ENCODE assay signal across 10 cellular contexts in genomic region chr10:95814011-95814727, GRCh38. TPM values are rescaled to one million over a fixed set of nuclear protein-coding genes. Genes with fewer than 3 reads are reported as not detected.
DNase-seq lines count a peak whose midpoint lies in the region; ATAC-seq and TF ChIP-seq lines count a peak whose summit lies in the region.
"Had no signal": no experiment of that assay in that cellular context is flagged by ENCODE, and none has a peak within 500 bp of the region (broad histone marks: within the 10 kb centered on the region; RNA-seq: fewer than 3 reads in every experiment).

No MANE protein-coding gene starts in this region.

- H3K4me3 ChIP-seq in AG04450 (ENCODE audit: low read depth, low read length) = no peak overlapping the region
- no peak overlapping the region for H3K4me3 ChIP-seq in IMR-90 (ENCODE audit: insufficient read depth, low read depth, low read length)

- peak overlapping the region; percentile 76 for H3K4ac ChIP-seq in IMR-90 (ENCODE audit: low read depth, low read length)

- peak overlapping the region; percentile 86 for H2BK20ac ChIP-seq in IMR-90 (ENCODE audit: low read depth, low read length)

- no CpG with 5 or more reads among the region's 7 CpGs for WGBS in IMR-90 (ENCODE audit: extremely low coverage in 2 of 2, insufficient read length in 1 of 2), 2 experiments

- ATAC-seq in IMR-90 (ENCODE audit: low read depth) = peak; percentile 81
- no peak for ATAC-seq in GM19395 (IDR thresholded peaks at IDR 0.05; ENCODE audit: unreplicated experiment)

- H2AK9ac ChIP-seq in IMR-90 (replicated peaks; ENCODE audit: low read depth, low read length, poor library complexity) = no peak overlapping the region

- H4K20me1 ChIP-seq in IMR-90 (ENCODE audit: insufficient read depth, low read length) = no peaks in the 10 kb centered on the region

- no peak overlapping the region for H2AFZ ChIP-seq in IMR-90 (replicated peaks; ENCODE audit: low read length, poor library complexity)

- H4K91ac ChIP-seq in IMR-90 (ENCODE audit: insufficient read depth, low read depth, low read length) = peak overlapping the region; percentile 48

- in situ Hi-C loops in IMR-90 (cut with MboI; ENCODE audit: low sequenced_read_pairs) = no loop called here

- no peak overlapping the region for H3K9ac ChIP-seq in IMR-90 (ENCODE audit: low read depth, low read length)

- peaks cover 4% of the 10 kb centered on the region for H3K9me1 ChIP-seq in IMR-90 (ENCODE audit: insufficient read depth, low read length)

- DNase-seq in AG04450 (ENCODE audit: low read depth, low spot score) (peak; percentile 59), IMR-90 (peak; percentile 89), endothelial cell (ENCODE audit: low spot score) (no peak), lung microvascular endothelial cell (ENCODE audit: low read depth in 2 of 2) (peak; percentile 94 to 95), COLO668 (lab: John Stamatoyannopoulos, UW; ENCODE audit: unreplicated experiment) (no peak)
- DNase-seq in activated effector memory CD4-positive, alpha-beta T cell treated with Interleukin-2 at 50 U/mL for 16 hours = no peak
- no peak for DNase-seq in T-helper 2 cell treated with Interferon-gamma antibody and Interleukin-4, amounts not matched to agents 5 μg/mL and 100 μg/mL, for 36 hours (ENCODE audit: low spot score)

- no peaks in the 10 kb centered on the region for H3K79me1 ChIP-seq in IMR-90 (ENCODE audit: low read depth in 1 of 2, low read length in 2 of 2)

- CTCF ChIA-PET in AG04450 (lab: Charles Lee) = interaction anchor here (0.7 to 10.3 kb wide), 4 partner anchors 27 to 120 kb away, joined by 4 to 99 read pairs (median 6); partner anchors contain the start of gene TCTN3
- CTCF ChIA-PET in IMR-90 (lab: Yijun Ruan, JAX) = interaction anchor here (1.0 to 1.4 kb wide), 2 partner anchors 19 to 121 kb away, joined by 3 to 4 read pairs; partner anchors contain the start of gene TCTN3

- peak overlapping the region; percentile 30 to 74; a peak in 3 of 4 replicates for H4K8ac ChIP-seq in IMR-90 (ENCODE audit: low read depth in 2 of 2, low read length in 2 of 2)

- peaks cover 16% of the 10 kb centered on the region for H3K27me3 Mint-ChIP-seq in endothelial cell (ENCODE audit: unreplicated experiment)
- peaks cover 3% of the 10 kb centered on the region for H3K27me3 Mint-ChIP-seq in T-helper 2 cell treated with Interferon-gamma antibody and Interleukin-4, amounts not matched to agents 5 μg/mL and 100 μg/mL, for 36 hours (ENCODE audit: low read depth)

- H3K4me2 ChIP-seq in IMR-90 (ENCODE audit: low read depth, low read length) = peak overlapping the region; percentile 42; the same call in 1 of the 2 replicates

- intact Hi-C loops in IMR-90 (cut with micrococcal nuclease) = no loop called here

- peaks cover 11% of the 10 kb centered on the region for H3K9me3 Mint-ChIP-seq in endothelial cell (ENCODE audit: unreplicated experiment)
- H3K9me3 Mint-ChIP-seq in T-helper 2 cell treated with Interferon-gamma antibody and Interleukin-4, amounts not matched to agents 5 μg/mL and 100 μg/mL, for 36 hours = peaks cover 8% of the 10 kb centered on the region
- H3K9me3 Mint-ChIP-seq: stimulated activated naive CD8-positive, alpha-beta T cell treated with anti-CD3 and anti-CD28 coated beads, Interleukin-15, Interleukin-2, amounts not matched to agents 100 ng/mL and 50 ng/mL, for 24 hours had no signal

- TF ChIP-seq CTCF in AG04450 (IDR thresholded peaks at IDR 0.05; ENCODE audit: low read depth, low read length) = no peak
- no peak for TF ChIP-seq CTCF in IMR-90 (conservative IDR thresholded peaks at IDR 0.05; ENCODE audit: low read depth, low read length)
- no peak for TF ChIP-seq CTCF in endothelial cell (IDR thresholded peaks at IDR 0.05; ENCODE audit: unreplicated experiment)

- no peak overlapping the region for H3K27ac ChIP-seq in AG04450 (ENCODE audit: low read depth, low read length)
- H3K27ac ChIP-seq in IMR-90 (ENCODE audit: insufficient read depth, low read length) = peak overlapping the region; percentile 58; the same call in 1 of the 2 replicates

- H2BK120ac ChIP-seq in IMR-90 (ENCODE audit: low read depth, low read length) = peak overlapping the region; percentile 91

- peaks cover 59% of the 10 kb centered on the region for H3K36me3 Mint-ChIP-seq in endothelial cell (ENCODE audit: low read depth, unreplicated experiment)
- peaks cover 20% of the 10 kb centered on the region for H3K36me3 Mint-ChIP-seq in T-helper 2 cell treated with Interferon-gamma antibody and Interleukin-4, amounts not matched to agents 5 μg/mL and 100 μg/mL, for 36 hours (ENCODE audit: low read depth)
- H3K36me3 Mint-ChIP-seq: CD4-positive, alpha-beta memory T cell had no signal

- H2BK15ac ChIP-seq in IMR-90 (ENCODE audit: low read depth, low read length) = peak overlapping the region; percentile 59

- POLR2A ChIA-PET in AG04450 (lab: Yijun Ruan, JAX) (no interaction called here), IMR-90 (lab: Charles Lee; ENCODE audit: unreplicated experiment) (no interaction called here)

- H3K27me3 ChIP-seq in AG04450 (ENCODE audit: control insufficient read depth, insufficient read depth, low read length) (no peaks in the 10 kb centered on the region), IMR-90 (ENCODE audit: control insufficient read depth, insufficient read depth, low read length) (no peaks in the 10 kb centered on the region)

- H4K5ac ChIP-seq in IMR-90 (ENCODE audit: low read depth, low read length) = peak overlapping the region; percentile 77

- peak overlapping the region; percentile 37; the same call in 1 of the 2 replicates for H2AK5ac ChIP-seq in IMR-90 (ENCODE audit: low read depth, low read length)

- dilution Hi-C loops in IMR-90 (cut with HindIII; ENCODE audit: low sequenced_read_pairs, unreplicated experiment) = no loop called here

- BruUV-seq in IMR-90 (replicated peaks; lab: Mats Ljungman, UMichigan) = no TSS peak

- peak overlapping the region; percentile 56 for H2BK5ac ChIP-seq in IMR-90 (ENCODE audit: low read depth, low read length, poor library complexity, severe bottlenecking)

- H3K14ac ChIP-seq in IMR-90 (replicated peaks; ENCODE audit: low read depth, low read length) = peak overlapping the region; percentile 85

- peak overlapping the region; percentile 37 for H3K23ac ChIP-seq in IMR-90 (ENCODE audit: low read depth, low read length)

- H3K27ac Mint-ChIP-seq in endothelial cell (ENCODE audit: unreplicated experiment) = peak overlapping the region; percentile 92
- no peak overlapping the region for H3K27ac Mint-ChIP-seq in T-helper 2 cell treated with Interferon-gamma antibody and Interleukin-4, amounts not matched to agents 5 μg/mL and 100 μg/mL, for 36 hours
- H3K27ac Mint-ChIP-seq: stimulated activated naive CD8-positive, alpha-beta T cell treated with anti-CD3 and anti-CD28 coated beads, Interleukin-15, Interleukin-2, amounts not matched to agents 100 ng/mL and 50 ng/mL, for 24 hours had no signal

- peak overlapping the region; percentile 76 for H3K18ac ChIP-seq in IMR-90 (ENCODE audit: low read depth, low read length)

- peak overlapping the region; percentile 19; the same call in 1 of the 2 replicates for H3K56ac ChIP-seq in IMR-90 (ENCODE audit: extremely low read depth, insufficient read depth, low read length)

- peaks cover 15% of the 10 kb centered on the region for H3K4me1 ChIP-seq in IMR-90 (ENCODE audit: control insufficient read depth, insufficient read depth, low read length)

- H3K9me3 ChIP-seq in AG04450 (ENCODE audit: control insufficient read depth, insufficient read depth, low read length) (peaks cover 11% of the 10 kb centered on the region; the same call in 1 of the 2 replicates), IMR-90 (ENCODE audit: control insufficient read depth, insufficient read depth, low read length) (peaks cover 2% of the 10 kb centered on the region; the same call in 1 of the 2 replicates)

- peaks cover 52% of the 10 kb centered on the region for H3K4me1 Mint-ChIP-seq in endothelial cell (ENCODE audit: unreplicated experiment)
- H3K4me1 Mint-ChIP-seq in T-helper 2 cell treated with Interferon-gamma antibody and Interleukin-4, amounts not matched to agents 5 μg/mL and 100 μg/mL, for 36 hours (ENCODE audit: low read depth) = peaks cover 16% of the 10 kb centered on the region

- no peak for TF ChIP-seq POLR2A in IMR-90 (IDR thresholded peaks at IDR 0.05; ENCODE audit: low read depth, low read length)

- no peaks in the 10 kb centered on the region for H3K36me3 ChIP-seq in IMR-90 (ENCODE audit: control insufficient read depth, insufficient read depth, low read length)

- no peak for TF ChIP-seq RAD21 in IMR-90 (IDR thresholded peaks at IDR 0.05; ENCODE audit: low read length)

- H3K4me3 Mint-ChIP-seq in endothelial cell (ENCODE audit: unreplicated experiment) = no peak overlapping the region
- H3K4me3 Mint-ChIP-seq in T-helper 2 cell treated with Interferon-gamma antibody and Interleukin-4, amounts not matched to agents 5 μg/mL and 100 μg/mL, for 36 hours = no peak overlapping the region
- H3K4me3 Mint-ChIP-seq: stimulated activated naive CD8-positive, alpha-beta T cell treated with anti-CD3 and anti-CD28 coated beads, Interleukin-15, Interleukin-2, amounts not matched to agents 100 ng/mL and 50 ng/mL, for 24 hours had no signal

TF ChIP-seq in IMR-90, 13 proteins besides CTCF, POLR2A, EP300 and RAD21:
- TF ChIP-seq BHLHE40 (IDR thresholded peaks at IDR 0.05; ENCODE audit: low read depth, low read length) (no peak), MAZ (IDR thresholded peaks at IDR 0.05; ENCODE audit: borderline replicate concordance, low read depth, low read length) (peak; percentile 39; the same call in 1 of the 2 replicates), MAFK (IDR thresholded peaks at IDR 0.05; ENCODE audit: low read depth, low read length) (peak; percentile 78), NFE2L2 (IDR thresholded peaks at IDR 0.05; ENCODE audit: low read depth, low read length) (no peak), CEBPB (IDR thresholded peaks at IDR 0.05; ENCODE audit: low read depth, low read length) (peak; percentile 8; the same call in 1 of the 2 replicates), SMC3 (IDR thresholded peaks at IDR 0.05; ENCODE audit: low read depth, low read length) (no peak)

RNA-seq across cellular contexts. Expression of gene ENTPD1, which starts 58.2 kb away (rescaled TPM):
- polyA plus RNA-seq in AG04450 (2011; rRNA removed) (0.06 and 0.07 TPM in 2 replicates), IMR-90 (2012; rRNA removed) (not detected in 2 replicates)
- polyA minus RNA-seq in AG04450 (2011; rRNA and poly(A)+ RNA removed) = 0.09 TPM in 1 of 2 replicates, not detected in the other
- total RNA-seq in IMR-90 (2012; rRNA removed) (under 0.01 TPM in 1 of 2 replicates, not detected in the other), endothelial cell (ENCODE audit: unreplicated experiment) (102 TPM), lung microvascular endothelial cell (2.6 and 10.2 TPM in 2 replicates)
- not detected in 2 replicates for polyA plus RNA-seq in IMR-90 (2012; cell fraction: cytosol; rRNA removed)
- 0.09 TPM in 1 of 2 replicates, not detected in the other for polyA plus RNA-seq in IMR-90 (2012; cell fraction: nucleus; rRNA removed; ENCODE audit: low replicate concordance)

Comparison
In these comparisons a context has a peak if more than half of its experiments do, and no peak if none do; other contexts are left out.
1. DNase-seq: peak in AG04450 (single experiment), IMR-90 (single experiment) and lung microvascular endothelial cell (2 of 2); none in endothelial cell (single experiment), activated effector memory CD4-positive, alpha-beta T cell treated with Interleukin-2 at 50 U/mL for 16 hours (single experiment), COLO668 (single experiment) and T-helper 2 cell treated with Interferon-gamma antibody and Interleukin-4, amounts not matched to agents 5 μg/mL and 100 μg/mL, for 36 hours (single experiment).